Comparison of ENCODE assay signal across 21 cellular contexts in genomic region chr11:2847511-2847910, GRCh38.
"Had no signal": no experiment of that assay in that cellular context is flagged by ENCODE, and none has a peak within 500 bp of the region (broad histone marks: within the 10 kb centered on the region; RNA-seq: fewer than 3 reads in every experiment).

No MANE protein-coding gene starts in this region.

- DNase-seq: activated B cell treated with CpG ODN at 0.5 μM for 24 hours; activated CD4-positive, alpha-beta T cell treated with anti-CD3 and anti-CD28 coated beads for 48 hours; activated CD8-positive, alpha-beta memory T cell treated with anti-CD3 and anti-CD28 coated beads, Interleukin-2, amount 50 U/mL, for 4 hours; activated CD8-positive, alpha-beta T cell treated with anti-CD3 and anti-CD28 coated beads, Interleukin-2, amount 10 ng/mL, durations not matched to agents 7 days and 5 days; activated gamma-delta T cell; activated T-cell treated with anti-CD3 and anti-CD28 coated beads, Interleukin-2, amount 50 U/mL, for 72 hours; amniotic stem cell; caudate nucleus; colonic mucosa; left lung; mammary epithelial cell; natural killer cell; nucleus accumbens; stimulated activated CD4-positive, alpha-beta T cell treated with anti-CD3 and anti-CD28 coated beads, Interleukin-15, amount 100 ng/mL, for 24 hours; stimulated activated CD4-positive, alpha-beta T cell treated with anti-CD3 and anti-CD28 coated beads, Interleukin-4, amount 100 ng/mL, for 1 hour; stimulated activated naive CD4-positive, alpha-beta T cell; transverse colon had no signal

- ATAC-seq: activated CD8-positive, alpha-beta T cell treated with anti-CD3 and anti-CD28 coated beads, Interleukin-2, amount 10 ng/mL, durations not matched to agents 7 days and 5 days; activated T-cell treated with anti-CD3 and anti-CD28 coated beads, Interleukin-2, amount 50 U/mL, for 72 hours; esophagus mucosa; left lung; natural killer cell had no signal

- H2AFZ ChIP-seq: hepatocyte had no signal

- H3K4me2 ChIP-seq: hepatocyte had no signal

- H3K4me1 ChIP-seq: colonic mucosa, left lung, right atrium auricular region, transverse colon had no signal

- H3K4me3 ChIP-seq: colonic mucosa, hepatocyte, left lung, right atrium auricular region, skin epidermis, transverse colon had no signal

- H3K9me3 ChIP-seq: colonic mucosa, left lung, right atrium auricular region, transverse colon had no signal

- H3K27ac ChIP-seq: colonic mucosa, hepatocyte, left lung, right atrium auricular region, skin epidermis, transverse colon had no signal

- H3K36me3 ChIP-seq: colonic mucosa, left lung, right atrium auricular region, transverse colon had no signal

- H3K27me3 ChIP-seq: colonic mucosa, hepatocyte, left lung, right atrium auricular region, transverse colon had no signal
